In the genomic region with DNA sequence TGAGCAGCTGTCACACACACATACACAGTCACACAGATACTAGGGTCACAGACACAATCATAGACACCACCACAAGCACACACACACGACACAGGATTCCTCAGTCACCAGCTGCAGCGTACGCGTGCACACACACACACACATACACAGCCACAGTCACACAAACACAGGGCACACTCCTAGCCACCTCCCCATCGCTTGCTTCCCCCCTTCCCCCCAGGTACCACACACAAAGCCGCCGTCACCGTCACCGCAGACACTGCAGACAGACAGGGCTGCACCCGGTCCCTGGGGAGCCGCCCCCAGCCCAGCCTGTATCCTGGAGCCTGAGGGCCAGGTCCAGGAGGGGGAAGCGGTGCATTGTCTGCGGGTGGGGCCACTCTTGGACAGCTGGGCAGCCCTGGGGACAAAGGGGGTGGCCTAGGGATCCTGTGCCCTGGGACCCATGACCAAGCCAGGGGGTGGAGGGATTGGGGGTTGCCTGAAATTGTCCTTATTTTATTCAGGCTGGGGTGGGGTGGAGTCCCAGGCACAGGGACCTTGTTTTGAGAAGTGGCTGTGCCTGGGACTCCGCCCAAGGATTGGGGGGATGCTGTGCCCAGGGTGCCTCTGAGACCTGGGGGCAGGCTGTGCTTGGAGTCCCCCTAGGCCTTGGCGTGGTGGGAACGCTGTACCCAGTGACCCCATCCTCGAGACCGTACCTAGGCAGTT, we compare ENCODE assay signal across 1 cellular context.
TF ChIP-seq lines count a peak whose summit lies in the region.

No MANE protein-coding gene starts in this region.

TF ChIP-seq in WTC11, 78 proteins besides CTCF, POLR2A, EP300 and RAD21 (continued from another document):
- no peak for TF ChIP-seq ZNF425 (CRISPR knock-in tag; conservative IDR thresholded peaks at IDR 0.05)
- no peak for TF ChIP-seq ZBTB43 (CRISPR knock-in tag; IDR thresholded peaks at IDR 0.05)
- no peak for TF ChIP-seq RORB (CRISPR knock-in tag; IDR thresholded peaks at IDR 0.05)
